8 cellular contexts compared by ENCODE assay signal in genomic region chr14:106845286-106846087, GRCh38.
DNase-seq lines count a peak whose midpoint lies in the region; ATAC-seq and TF ChIP-seq lines count a peak whose summit lies in the region.

No MANE protein-coding gene starts in this region.

- peak overlapping the region; percentile 100 for H3K9ac ChIP-seq in Loucy (ENCODE audit: low read depth, low read length, poor library complexity, severe bottlenecking)
- H3K9ac ChIP-seq in mesenchymal stem cell (ENCODE audit: low read length), result no peak overlapping the region

- no peaks in the 10 kb centered on the region for H3K9me2 ChIP-seq in Loucy (replicated peaks; ENCODE audit: low read depth, low read length)

- H2BK120ac ChIP-seq in mesenchymal stem cell (ENCODE audit: low read depth, low read length), result no peak overlapping the region

- POLR2A ChIA-PET in CD4-positive, alpha-beta T cell (lab: Charles Lee), result no interaction called here
- POLR2A ChIA-PET in activated CD4-positive, alpha-beta memory T cell treated with anti-CD3 and anti-CD28 coated beads for 36 hours (lab: Charles Lee), result no interaction called here

- peaks cover 16% of the 10 kb centered on the region for H4K20me1 ChIP-seq in Loucy (ENCODE audit: insufficient read depth, low read length, poor library complexity, severe bottlenecking)

- no peak overlapping the region for H3K4ac ChIP-seq in mesenchymal stem cell (ENCODE audit: low read depth in 1 of 2, low read length in 2 of 2)

- H2BK5ac ChIP-seq in mesenchymal stem cell (ENCODE audit: low read depth, low read length, poor library complexity, severe bottlenecking), result no peak overlapping the region

- H3K27ac Mint-ChIP-seq in CD4-positive, alpha-beta T cell, result peak overlapping the region; percentile 52
- no peak overlapping the region for H3K27ac Mint-ChIP-seq in activated CD4-positive, alpha-beta memory T cell treated with anti-CD3 and anti-CD28 coated beads for 36 hours
- H3K27ac Mint-ChIP-seq in stimulated activated naive B cell treated with anti-CD40 and anti-IgM and Interleukin-4, amounts not matched to agents 10 μg/mL and 1 μg/mL and 100 μg/mL, for 72 hours, result peak overlapping the region; percentile 99

- H3K79me2 ChIP-seq in Loucy (ENCODE audit: insufficient read depth, low read length), result peaks cover 69% of the 10 kb centered on the region

- no peak overlapping the region for H3K23ac ChIP-seq in mesenchymal stem cell (ENCODE audit: low read length in 2 of 2)

- H3K27me3 ChIP-seq in CD4-positive, alpha-beta T cell (ENCODE audit: control insufficient read depth, insufficient read depth, low read length), result no peaks in the 10 kb centered on the region
- H3K27me3 ChIP-seq in Loucy (ENCODE audit: insufficient read depth, low read length, poor library complexity, severe bottlenecking), result peaks cover 5% of the 10 kb centered on the region
- H3K27me3 ChIP-seq in mesenchymal stem cell (ENCODE audit: control insufficient read depth in 1 of 2, insufficient read depth in 1 of 2, low read length in 2 of 2), result no peaks in the 10 kb centered on the region

- H3K4me2 ChIP-seq in Loucy (ENCODE audit: low read depth, low read length, poor library complexity, severe bottlenecking) (peak overlapping the region; percentile 88), mesenchymal stem cell (ENCODE audit: low read length, poor library complexity, severe bottlenecking) (no peak overlapping the region)

- H3K4me1 ChIP-seq in Loucy (ENCODE audit: insufficient read depth, low read length, poor library complexity, severe bottlenecking), result peaks cover 73% of the 10 kb centered on the region
- H3K4me1 ChIP-seq in mesenchymal stem cell (ENCODE audit: control insufficient read depth, insufficient read depth, low read depth, low read length), result no peaks in the 10 kb centered on the region

- H3K79me1 ChIP-seq in mesenchymal stem cell (replicated peaks; ENCODE audit: low read length, poor library complexity, severe bottlenecking), result no peaks in the 10 kb centered on the region

- no peak for TF ChIP-seq CTCF in CD4-positive, alpha-beta T cell (IDR thresholded peaks at IDR 0.05)
- TF ChIP-seq CTCF in Loucy (conservative IDR thresholded peaks at IDR 0.05; ENCODE audit: low read length), result no peak

- H3K4me1 Mint-ChIP-seq in CD4-positive, alpha-beta T cell (ENCODE audit: low read depth), result peaks cover 41% of the 10 kb centered on the region
- H3K4me1 Mint-ChIP-seq in activated CD4-positive, alpha-beta memory T cell treated with anti-CD3 and anti-CD28 coated beads for 36 hours (ENCODE audit: low read depth), result peaks cover 29% of the 10 kb centered on the region
- peaks cover 46 to 72% of the 10 kb centered on the region in 2 donors for H3K4me1 Mint-ChIP-seq in stimulated activated naive B cell treated with anti-CD40 and anti-IgM and Interleukin-4, amounts not matched to agents 10 μg/mL and 1 μg/mL and 100 μg/mL, for 72 hours

- no peak overlapping the region for H2AK5ac ChIP-seq in mesenchymal stem cell (ENCODE audit: low read length, severe bottlenecking)

- 0 out of 2 replicates have a peak, but pooled peaks cover 4% of the 10 kb centered on the region for H3F3A ChIP-seq in Loucy (ENCODE audit: low read depth)

- H2AFZ ChIP-seq in Loucy (ENCODE audit: low read length) (no peak overlapping the region), mesenchymal stem cell (ENCODE audit: low read depth, low read length) (no peak overlapping the region)

- peak overlapping the region; percentile 96 for H3K4me3 Mint-ChIP-seq in CD4-positive, alpha-beta T cell
- H3K4me3 Mint-ChIP-seq in activated CD4-positive, alpha-beta memory T cell treated with anti-CD3 and anti-CD28 coated beads for 36 hours, result peak overlapping the region; percentile 87
- H3K4me3 Mint-ChIP-seq in stimulated activated naive B cell treated with anti-CD40 and anti-IgM and Interleukin-4, amounts not matched to agents 10 μg/mL and 1 μg/mL and 100 μg/mL, for 72 hours, result peak overlapping the region; percentile 98

- no peaks in the 10 kb centered on the region for H3K36me3 ChIP-seq in Loucy (ENCODE audit: insufficient read depth, low read length)
- H3K36me3 ChIP-seq in mesenchymal stem cell (ENCODE audit: control insufficient read depth in 1 of 2, insufficient read depth in 2 of 2, low read depth in 1 of 2, low read length in 2 of 2), result no peaks in the 10 kb centered on the region

- H3K9me3 ChIP-seq in CD4-positive, alpha-beta T cell (ENCODE audit: control insufficient read depth, low read length), result no peaks in the 10 kb centered on the region
- H3K9me3 ChIP-seq in Loucy (ENCODE audit: insufficient read depth, low read depth, low read length) (no peaks in the 10 kb centered on the region), iPS-18c (ENCODE audit: control insufficient read depth, insufficient read depth, low read length) (peaks cover 31% of the 10 kb centered on the region), mesenchymal stem cell (ENCODE audit: control insufficient read depth, low read length) (no peaks in the 10 kb centered on the region)

- no peak overlapping the region for H4K8ac ChIP-seq in mesenchymal stem cell (ENCODE audit: low read length)

- H2BK15ac ChIP-seq in mesenchymal stem cell (ENCODE audit: low read depth, poor library complexity, severe bottlenecking), result no peak overlapping the region

- intact Hi-C loops in CD4-positive, alpha-beta T cell (cut with DNase I, micrococcal nuclease), result loop anchor here (2.0 kb wide), 1 partner anchor 27 kb away; no protein-coding TSS in a partner anchor
- intact Hi-C loops in activated CD4-positive, alpha-beta memory T cell treated with anti-CD3 and anti-CD28 coated beads for 36 hours (cut with micrococcal nuclease), result loop anchor here (2.0 kb wide), 1 partner anchor 27 kb away; no protein-coding TSS in a partner anchor

- WGBS in mesenchymal stem cell, result 80% methylated on average over 13 of the region's 17 CpGs

- CTCF ChIA-PET in CD4-positive, alpha-beta T cell (lab: Charles Lee), result interaction anchor here (2.6 to 3.0 kb wide), 2 partner anchors 15 to 28 kb away, joined by 13 to 33 read pairs; no protein-coding TSS in a partner anchor
- CTCF ChIA-PET in activated CD4-positive, alpha-beta memory T cell treated with anti-CD3 and anti-CD28 coated beads for 36 hours (lab: Charles Lee), result interaction anchor here (0.8 to 1.1 kb wide), 4 partner anchors 14 to 27 kb away, joined by 3 to 8 read pairs (median 6); no protein-coding TSS in a partner anchor

- no peak overlapping the region for H3K14ac ChIP-seq in mesenchymal stem cell (ENCODE audit: low read length in 2 of 2)

- DNase-seq in CD4-positive, alpha-beta T cell, result peak in 8 of 10 experiments; percentile 21 to 57 (median 44)
- peak; percentile 64 for DNase-seq in activated CD4-positive, alpha-beta memory T cell treated with anti-CD3 and anti-CD28 coated beads for 36 hours
- peak; percentile 69 for DNase-seq in stimulated activated naive B cell treated with anti-CD40 and anti-IgM and Interleukin-4, amounts not matched to agents 10 μg/mL and 1 μg/mL and 100 μg/mL, for 72 hours
- no peak for DNase-seq in mesenchymal stem cell

- peak; percentile 48 for ATAC-seq in CD4-positive, alpha-beta T cell (ENCODE audit: poor library complexity)
- peak; percentile 48 for ATAC-seq in GM19397 (IDR thresholded peaks at IDR 0.05; ENCODE audit: unreplicated experiment)
- ATAC-seq in stimulated activated naive B cell treated with anti-CD40 and anti-IgM and Interleukin-4, amounts not matched to agents 10 μg/mL and 1 μg/mL and 100 μg/mL, for 72 hours (replicated peaks), result peak; percentile 63 to 66
- no peak for ATAC-seq in HG03442 (IDR thresholded peaks at IDR 0.05; ENCODE audit: unreplicated experiment)

- H3K4me3 ChIP-seq in Loucy (ENCODE audit: low read length, poor library complexity, severe bottlenecking) (peak overlapping the region; percentile 91), iPS-18c (ENCODE audit: insufficient read depth, low read depth, low read length) (peak overlapping the region; percentile 24; the same call in 1 of the 2 replicates), mesenchymal stem cell (ENCODE audit: insufficient read depth in 1 of 2, low read depth in 1 of 2, low read length in 2 of 2) (no peak overlapping the region)

- H3K27ac ChIP-seq in CD4-positive, alpha-beta T cell (ENCODE audit: low read depth, low read length), result peak overlapping the region; percentile 81
- no peak overlapping the region for H3K27ac ChIP-seq in mesenchymal stem cell (ENCODE audit: low read length, poor library complexity, severe bottlenecking)

- peaks cover 9% of the 10 kb centered on the region for H3K36me3 Mint-ChIP-seq in CD4-positive, alpha-beta T cell (ENCODE audit: low read depth)
- no peaks in the 10 kb centered on the region for H3K36me3 Mint-ChIP-seq in activated CD4-positive, alpha-beta memory T cell treated with anti-CD3 and anti-CD28 coated beads for 36 hours
- no peaks in the 10 kb centered on the region for H3K36me3 Mint-ChIP-seq in stimulated activated naive B cell treated with anti-CD40 and anti-IgM and Interleukin-4, amounts not matched to agents 10 μg/mL and 1 μg/mL and 100 μg/mL, for 72 hours

- H4K91ac ChIP-seq in mesenchymal stem cell (ENCODE audit: low read length), result no peak overlapping the region

- no peak overlapping the region for H3K18ac ChIP-seq in mesenchymal stem cell (ENCODE audit: low read depth in 1 of 2, low read length in 2 of 2)

- no peaks in the 10 kb centered on the region for H3K9me3 Mint-ChIP-seq in CD4-positive, alpha-beta T cell
- H3K9me3 Mint-ChIP-seq in activated CD4-positive, alpha-beta memory T cell treated with anti-CD3 and anti-CD28 coated beads for 36 hours, result no peaks in the 10 kb centered on the region
- no peaks in the 10 kb centered on the region for H3K9me3 Mint-ChIP-seq in stimulated activated naive B cell treated with anti-CD40 and anti-IgM and Interleukin-4, amounts not matched to agents 10 μg/mL and 1 μg/mL and 100 μg/mL, for 72 hours

- H2BK12ac ChIP-seq in mesenchymal stem cell (ENCODE audit: low read length in 2 of 2), result no peak overlapping the region

- H3K27me3 Mint-ChIP-seq in CD4-positive, alpha-beta T cell, result no peaks in the 10 kb centered on the region
- no peaks in the 10 kb centered on the region for H3K27me3 Mint-ChIP-seq in activated CD4-positive, alpha-beta memory T cell treated with anti-CD3 and anti-CD28 coated beads for 36 hours
- no peaks in the 10 kb centered on the region for H3K27me3 Mint-ChIP-seq in stimulated activated naive B cell treated with anti-CD40 and anti-IgM and Interleukin-4, amounts not matched to agents 10 μg/mL and 1 μg/mL and 100 μg/mL, for 72 hours

Comparison
In these comparisons a context has a peak if more than half of its experiments do, and no peak if none do; other contexts are left out.
1. H3K4me3 ChIP-seq: peak in Loucy (single experiment) and iPS-18c (single experiment); none in mesenchymal stem cell (0 of 2).
2. Peak in every context shown above with its lines, with median percentiles within 50 percentile points of each other: H3K4me3 Mint-ChIP-seq.